14 cellular contexts compared by ENCODE assay signal in the genomic region with DNA sequence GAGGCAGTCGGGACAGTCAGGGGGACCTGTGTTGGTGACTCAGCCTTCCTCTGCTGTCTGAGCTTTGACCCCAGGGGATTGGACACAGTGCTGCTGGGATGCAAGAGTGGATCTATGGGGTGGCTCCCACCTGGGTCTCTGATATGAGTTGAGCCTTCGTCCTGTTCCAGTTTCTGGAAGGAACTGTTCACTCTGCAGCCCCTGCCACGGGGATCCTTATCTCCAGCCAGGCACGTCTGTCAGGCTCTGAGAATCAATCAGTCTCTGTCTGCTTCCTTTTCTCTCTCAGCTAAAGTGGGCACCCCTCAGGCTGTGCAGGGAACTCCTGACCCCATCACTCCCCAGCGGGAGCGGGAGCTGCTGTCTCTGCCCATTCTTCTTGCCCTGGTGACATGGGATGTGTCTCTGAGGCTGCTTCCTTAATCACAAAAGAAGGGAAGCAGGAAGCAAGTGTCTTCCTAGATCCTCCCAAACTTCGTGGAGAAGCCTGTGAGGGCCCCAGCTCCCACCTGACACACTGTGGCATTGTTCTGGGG. TPM values are rescaled to one million over a fixed set of nuclear protein-coding genes. Genes with fewer than 3 reads are reported as not detected.
DNase-seq lines count a peak whose midpoint lies in the region; ATAC-seq, FAIRE-seq and TF ChIP-seq lines count a peak whose summit lies in the region.
"Had no signal": no experiment of that assay in that cellular context is flagged by ENCODE, and none has a peak within 500 bp of the region (broad histone marks: within the 10 kb centered on the region; RNA-seq: fewer than 3 reads in every experiment).

No MANE protein-coding gene starts in this region.

- no peaks in the 10 kb centered on the region for H3K9me1 ChIP-seq in endothelial cell of umbilical vein (replicated peaks; ENCODE audit: control insufficient read depth, extremely low read depth, insufficient read depth, low read length)

- CTCF ChIA-PET in endothelial cell of umbilical vein (lab: Charles Lee): interaction anchor here (1.0 to 1.6 kb wide), 4 partner anchors 13 to 104 kb away, joined by 3 to 5 read pairs (median 4); no protein-coding TSS in a partner anchor
- CTCF ChIA-PET in activated naive CD4-positive, alpha-beta T cell treated with anti-CD3 and anti-CD28 coated beads for 36 hours (lab: Charles Lee): no interaction called here

- TF ChIP-seq POLR2A in endothelial cell of umbilical vein (IDR thresholded peaks at IDR 0.05; ENCODE audit: low read depth, low read length): no peak
- no peak for TF ChIP-seq POLR2A in testis (IDR thresholded peaks at IDR 0.05)

- no peaks in the 10 kb centered on the region for H3K27me3 Mint-ChIP-seq in activated naive CD4-positive, alpha-beta T cell treated with anti-CD3 and anti-CD28 coated beads for 36 hours (ENCODE audit: low read depth)
- H3K27me3 Mint-ChIP-seq: activated naive CD4-positive, alpha-beta T cell treated with anti-CD3 and anti-CD28 coated beads, Interleukin-2, amount 10 ng/mL, durations not matched to agents 7 days and 5 days had no signal

- no peak overlapping the region for H3K4me3 Mint-ChIP-seq in activated naive CD4-positive, alpha-beta T cell treated with anti-CD3 and anti-CD28 coated beads for 36 hours
- H3K4me3 Mint-ChIP-seq: activated naive CD4-positive, alpha-beta T cell treated with anti-CD3 and anti-CD28 coated beads, Interleukin-2, amount 10 ng/mL, durations not matched to agents 7 days and 5 days had no signal

- H3K9me3 ChIP-seq in endothelial cell of umbilical vein (replicated peaks; ENCODE audit: control insufficient read depth, insufficient read depth, low read length) (no peaks in the 10 kb centered on the region), mesodermal cell (ENCODE audit: control insufficient read depth, low read length) (no peaks in the 10 kb centered on the region), testis (no peaks in the 10 kb centered on the region)

- peaks cover 3% of the 10 kb centered on the region for H3K9me3 Mint-ChIP-seq in activated naive CD4-positive, alpha-beta T cell treated with anti-CD3 and anti-CD28 coated beads for 36 hours

- H3K27ac Mint-ChIP-seq in activated naive CD4-positive, alpha-beta T cell treated with anti-CD3 and anti-CD28 coated beads for 36 hours: no peak overlapping the region
- H3K27ac Mint-ChIP-seq: activated naive CD4-positive, alpha-beta T cell treated with anti-CD3 and anti-CD28 coated beads, Interleukin-2, amount 10 ng/mL, durations not matched to agents 7 days and 5 days had no signal

- no peak for ATAC-seq in GM19351 (IDR thresholded peaks at IDR 0.05; ENCODE audit: unreplicated experiment)
- ATAC-seq in GM21619 (IDR thresholded peaks at IDR 0.05; ENCODE audit: unreplicated experiment): no peak
- ATAC-seq in GM21825 (IDR thresholded peaks at IDR 0.05; ENCODE audit: unreplicated experiment): no peak

- H3K36me3 Mint-ChIP-seq in activated naive CD4-positive, alpha-beta T cell treated with anti-CD3 and anti-CD28 coated beads for 36 hours (ENCODE audit: low read depth): no peaks in the 10 kb centered on the region
- H3K36me3 Mint-ChIP-seq: activated naive CD4-positive, alpha-beta T cell treated with anti-CD3 and anti-CD28 coated beads, Interleukin-2, amount 10 ng/mL, durations not matched to agents 7 days and 5 days; naive B cell had no signal

- intact Hi-C loops in endothelial cell of umbilical vein (cut with micrococcal nuclease): no loop called here
- intact Hi-C loops in testis (cut with DNase I; ENCODE audit: low total_unique reads): no loop called here
- intact Hi-C loops in activated naive CD4-positive, alpha-beta T cell treated with anti-CD3 and anti-CD28 coated beads for 36 hours (cut with micrococcal nuclease): no loop called here

- no peaks in the 10 kb centered on the region for H4K20me1 ChIP-seq in endothelial cell of umbilical vein (replicated peaks; ENCODE audit: control insufficient read depth, extremely low read depth, insufficient read depth, low read length)

- H3K4me1 Mint-ChIP-seq in activated naive CD4-positive, alpha-beta T cell treated with anti-CD3 and anti-CD28 coated beads for 36 hours (ENCODE audit: low read depth): no peaks in the 10 kb centered on the region
- H3K4me1 Mint-ChIP-seq: activated naive CD4-positive, alpha-beta T cell treated with anti-CD3 and anti-CD28 coated beads, Interleukin-2, amount 10 ng/mL, durations not matched to agents 7 days and 5 days; naive B cell had no signal

- no peak for TF ChIP-seq CTCF in endothelial cell of umbilical vein (IDR thresholded peaks at IDR 0.05; ENCODE audit: extremely low read depth in 1 of 2, insufficient read depth in 1 of 2, low read depth in 1 of 2, low read length in 2 of 2)
- no peak for TF ChIP-seq CTCF in testis (IDR thresholded peaks at IDR 0.05)

- no TSS peak for BruUV-seq in endothelial cell of umbilical vein (replicated peaks; lab: Mats Ljungman, UMichigan)

- peaks cover 0 to 2% of the 10 kb centered on the region in 2 experiments for H3K27me3 ChIP-seq in endothelial cell of umbilical vein (ENCODE audit: control insufficient read depth in 2 of 2, insufficient read depth in 2 of 2, low read length in 2 of 2)
- H3K27me3 ChIP-seq in testis: no peaks in the 10 kb centered on the region

- H3K4me3 ChIP-seq in endothelial cell of umbilical vein (replicated peaks in 1 of 3; ENCODE audit: insufficient read depth in 1 of 3, low read depth in 1 of 3, low read length in 3 of 3) (no peak overlapping the region), mesodermal cell (ENCODE audit: extremely low read depth, insufficient read depth, low read length, poor library complexity, severe bottlenecking) (no peak overlapping the region), testis (no peak overlapping the region)

- H3K27ac ChIP-seq in endothelial cell of umbilical vein (ENCODE audit: insufficient read depth, low read depth, low read length): peak overlapping the region; percentile 4
- H3K27ac ChIP-seq in mesodermal cell (ENCODE audit: low read depth, low read length, severe bottlenecking): peak overlapping the region; percentile 80
- H3K27ac ChIP-seq in testis: peak overlapping the region; percentile 77

- 21 to 36% methylated on average over 4 to 5 of the region's 7 CpGs for WGBS in mesodermal cell (ENCODE audit: insufficient coverage in 2 of 2), 2 experiments
- 19 to 34% methylated on average over 7 of the region's 7 CpGs for WGBS in testis, 2 donors

- H3K9ac ChIP-seq in endothelial cell of umbilical vein (replicated peaks; ENCODE audit: extremely low read depth, insufficient read depth, low read length): no peak overlapping the region

- H3K79me2 ChIP-seq in endothelial cell of umbilical vein (ENCODE audit: control insufficient read depth, insufficient read depth, low read length): no peaks in the 10 kb centered on the region

- H3K4me2 ChIP-seq in endothelial cell of umbilical vein (ENCODE audit: insufficient read depth, low read length): peak overlapping the region; percentile 17

- POLR2A ChIA-PET in endothelial cell of umbilical vein (lab: Charles Lee): interaction anchor here (1.2 kb wide), 1 partner anchor 26 kb away, joined by 4 read pairs; no protein-coding TSS in a partner anchor

- FAIRE-seq in endothelial cell of umbilical vein (lab: Jason Lieb, UNC): no peak

- DNase-seq in LHCN-M2 (ENCODE audit: low read depth) (peak; percentile 40), endothelial cell of umbilical vein (ENCODE audit: low read depth, low spot score) (peak; percentile 62), testis (no peak)
- no peak for DNase-seq in activated naive CD4-positive, alpha-beta T cell treated with anti-CD3 and anti-CD28 coated beads for 36 hours
- DNase-seq: activated CD4-positive, alpha-beta T cell treated with anti-CD3 and anti-CD28 coated beads, Interleukin-2, amount 50 U/mL, for 48 hours; activated naive CD4-positive, alpha-beta T cell treated with anti-CD3 and anti-CD28 coated beads, Interleukin-2, amount 10 ng/mL, durations not matched to agents 7 days and 5 days; MV-4-11; naive B cell; NCI-H526 treated with DMSO at 0.1 percent for 48 hours; stimulated activated CD4-positive, alpha-beta T cell treated with anti-CD3 and anti-CD28 coated beads, Interleukin-4, amount 100 ng/mL, for 4 hours had no signal

- H3K4me1 ChIP-seq in endothelial cell of umbilical vein (ENCODE audit: control insufficient read depth, extremely low read depth, insufficient read depth, low read length): peaks cover 14% of the 10 kb centered on the region
- H3K4me1 ChIP-seq in mesodermal cell (ENCODE audit: control insufficient read depth, insufficient read depth, low read length, poor library complexity, severe bottlenecking): peaks cover 47% of the 10 kb centered on the region
- peaks cover 39% of the 10 kb centered on the region for H3K4me1 ChIP-seq in testis

- no peaks in the 10 kb centered on the region for H3K36me3 ChIP-seq in endothelial cell of umbilical vein (ENCODE audit: control insufficient read depth in 2 of 2, extremely low read depth in 1 of 2, insufficient read depth in 2 of 2, low read length in 2 of 2)
- H3K36me3 ChIP-seq in mesodermal cell (ENCODE audit: control insufficient read depth, insufficient read depth, low read length): no peaks in the 10 kb centered on the region
- H3K36me3 ChIP-seq in testis (ENCODE audit: low read depth, missing control alignments): no peaks in the 10 kb centered on the region

- H2AFZ ChIP-seq in endothelial cell of umbilical vein (ENCODE audit: low read depth, low read length): no peak overlapping the region

- dilution Hi-C loops in endothelial cell of umbilical vein (cut with MboI; ENCODE audit: extremely low pct_ligation_motif_present, low sequenced_read_pairs): no loop called here

TF ChIP-seq in endothelial cell of umbilical vein, 7 proteins besides CTCF, POLR2A, EP300 and RAD21:
- TF ChIP-seq FOS (IDR thresholded peaks at IDR 0.05; ENCODE audit: borderline replicate concordance, insufficient read depth, low read length) (peak; percentile 23), MYC (IDR thresholded peaks at IDR 0.05; ENCODE audit: low read depth, low read length) (no peak)

RNA-seq across cellular contexts. Expression of gene ARHGAP28, which starts 51.7 kb away (rescaled TPM):
- total RNA-seq in LHCN-M2 (2014; rRNA removed) (6.2 and 15.5 TPM in 2 replicates), endothelial cell of umbilical vein (21.0 and 23.4 TPM in 2 replicates), testis (10 to 100 TPM; 45.5 to 76.8 TPM)
- 4.0 TPM for polyA plus RNA-seq in LHCN-M2 (2012)
- polyA plus RNA-seq in endothelial cell of umbilical vein (3.3 and 3.8 TPM in 2 replicates), testis (ENCODE audit: insufficient read depth, low read depth, low replicate concordance) (161 TPM)
- 4.3 and 4.8 TPM in 2 replicates for polyA plus RNA-seq in endothelial cell of umbilical vein (2011; cell fraction: cytosol; rRNA removed)
- 12.8 and 13.2 TPM in 2 replicates for polyA plus RNA-seq in endothelial cell of umbilical vein (2011; cell fraction: nucleus; rRNA removed)
- polyA plus RNA-seq in endothelial cell of umbilical vein (2012): 5.2 and 6.0 TPM in 2 replicates
- 19.6 and 20.8 TPM in 2 replicates for polyA minus RNA-seq in endothelial cell of umbilical vein
- polyA minus RNA-seq in endothelial cell of umbilical vein (2011; cell fraction: cytosol; rRNA and poly(A)+ RNA removed): 0.82 TPM
- polyA minus RNA-seq in endothelial cell of umbilical vein (2011; cell fraction: nucleus; rRNA and poly(A)+ RNA removed): 29.8 and 33.6 TPM in 2 replicates
- 44.4 TPM for polyA plus RNA-seq in mesodermal cell (2013, experiment 1 of 2)
- 56.6 TPM for polyA plus RNA-seq in mesodermal cell (2013, experiment 2 of 2)
- total RNA-seq in activated naive CD4-positive, alpha-beta T cell treated with anti-CD3 and anti-CD28 coated beads for 36 hours: not detected

Comparison
In these comparisons a context has a peak if more than half of its experiments do, and no peak if none do; other contexts are left out.
1. DNase-seq: peak in LHCN-M2 (single experiment) and endothelial cell of umbilical vein (single experiment); none in testis (single experiment) and activated naive CD4-positive, alpha-beta T cell treated with anti-CD3 and anti-CD28 coated beads for 36 hours (single experiment).
2. H3K27ac ChIP-seq: peak in every context shown above with its lines; median percentile 80 in mesodermal cell; 77 in testis; 4 in endothelial cell of umbilical vein.